Comparison of ENCODE assay signal across 8 cellular contexts in genomic region chr11:63888170-63889086, GRCh38. TPM values are rescaled to one million over a fixed set of nuclear protein-coding genes. Genes with fewer than 3 reads are reported as not detected.
DNase-seq lines count a peak whose midpoint lies in the region; ATAC-seq and TF ChIP-seq lines count a peak whose summit lies in the region.

No MANE protein-coding gene starts in this region.

- no peaks in the 10 kb centered on the region for H3K27me3 Mint-ChIP-seq in T-helper 1 cell treated with Interleukin-12 subunit alpha and Interleukin-12 subunit beta and Interleukin-4 antibody, amounts not matched to agents 30 μg/mL and 1 μg/mL, for 36 hours (ENCODE audit: low read depth)

- H4K91ac ChIP-seq in IMR-90 (ENCODE audit: insufficient read depth, low read depth, low read length), result no peak overlapping the region

- WGBS in IMR-90 (ENCODE audit: extremely low coverage in 2 of 2, insufficient read length in 1 of 2), 2 experiments, result 85% methylated on average over 4 of the region's 25 CpGs; no CpG with 5 or more reads in 1 of the 2 experiments

- H4K20me1 ChIP-seq in IMR-90 (ENCODE audit: insufficient read depth, low read length), result peaks cover 88% of the 10 kb centered on the region

- H3K79me1 ChIP-seq in IMR-90 (ENCODE audit: low read depth in 1 of 2, low read length in 2 of 2), result peaks cover 44 to 87% of the 10 kb centered on the region in 2 experiments

- no peak overlapping the region for H2BK15ac ChIP-seq in IMR-90 (ENCODE audit: low read depth, low read length)

- H3K27ac ChIP-seq in IMR-90 (ENCODE audit: insufficient read depth, low read length) (no peak overlapping the region), ascending aorta (peak overlapping the region; percentile 73 to 76)

- TF ChIP-seq RAD21 in IMR-90 (IDR thresholded peaks at IDR 0.05; ENCODE audit: low read length), result no peak

- no peak overlapping the region for H3K9ac ChIP-seq in IMR-90 (ENCODE audit: low read depth, low read length)

- H3K14ac ChIP-seq in IMR-90 (replicated peaks; ENCODE audit: low read depth, low read length), result no peak overlapping the region

- no peak overlapping the region for H4K5ac ChIP-seq in IMR-90 (ENCODE audit: low read depth, low read length)

- H3K56ac ChIP-seq in IMR-90 (ENCODE audit: extremely low read depth, insufficient read depth, low read length), result no peak overlapping the region

- peak overlapping the region; percentile 96 for H3K4me3 Mint-ChIP-seq in T-helper 1 cell treated with Interleukin-12 subunit alpha and Interleukin-12 subunit beta and Interleukin-4 antibody, amounts not matched to agents 30 μg/mL and 1 μg/mL, for 36 hours

- peaks cover 72% of the 10 kb centered on the region for H3K4me1 Mint-ChIP-seq in T-helper 1 cell treated with Interleukin-12 subunit alpha and Interleukin-12 subunit beta and Interleukin-4 antibody, amounts not matched to agents 30 μg/mL and 1 μg/mL, for 36 hours (ENCODE audit: low read depth)

- in situ Hi-C loops in IMR-90 (cut with MboI; ENCODE audit: low sequenced_read_pairs), result no loop called here

- H2AK9ac ChIP-seq in IMR-90 (replicated peaks; ENCODE audit: low read depth, low read length, poor library complexity), result peak overlapping the region; percentile 65

- H3K4me2 ChIP-seq in IMR-90 (ENCODE audit: low read depth, low read length), result no peak overlapping the region

- H3K9me3 ChIP-seq in IMR-90 (ENCODE audit: control insufficient read depth, insufficient read depth, low read length) (no peaks in the 10 kb centered on the region), ascending aorta (no peaks in the 10 kb centered on the region)

- no TSS peak for BruUV-seq in IMR-90 (replicated peaks; lab: Mats Ljungman, UMichigan)

- no peak for TF ChIP-seq CTCF in AG10803 (conservative IDR thresholded peaks at IDR 0.05; ENCODE audit: low read length)
- no peak for TF ChIP-seq CTCF in IMR-90 (conservative IDR thresholded peaks at IDR 0.05; ENCODE audit: low read depth, low read length)
- no peak for TF ChIP-seq CTCF in ascending aorta (IDR thresholded peaks at IDR 0.05)

- no peak overlapping the region for H2BK20ac ChIP-seq in IMR-90 (ENCODE audit: low read depth, low read length)

- no peak overlapping the region for H3K18ac ChIP-seq in IMR-90 (ENCODE audit: low read depth, low read length)

- H3K23ac ChIP-seq in IMR-90 (ENCODE audit: low read depth, low read length), result 0 out of 2 replicates have a peak overlapping the region, but pooled peaks have one; percentile 20

- H3K36me3 Mint-ChIP-seq in T-helper 1 cell treated with Interleukin-12 subunit alpha and Interleukin-12 subunit beta and Interleukin-4 antibody, amounts not matched to agents 30 μg/mL and 1 μg/mL, for 36 hours (ENCODE audit: low read depth), result peaks cover 13% of the 10 kb centered on the region

- H3K36me3 ChIP-seq in IMR-90 (ENCODE audit: control insufficient read depth, insufficient read depth, low read length), result peaks cover 5% of the 10 kb centered on the region; the same call in 1 of the 2 replicates
- H3K36me3 ChIP-seq in ascending aorta, result no peaks in the 10 kb centered on the region

- dilution Hi-C loops in IMR-90 (cut with HindIII; ENCODE audit: low sequenced_read_pairs, unreplicated experiment), result no loop called here

- TF ChIP-seq POLR2A in IMR-90 (IDR thresholded peaks at IDR 0.05; ENCODE audit: low read depth, low read length), result no peak

- no peaks in the 10 kb centered on the region for H3K27me3 ChIP-seq in IMR-90 (ENCODE audit: control insufficient read depth, insufficient read depth, low read length)
- H3K27me3 ChIP-seq in ascending aorta, result no peaks in the 10 kb centered on the region

- no peak overlapping the region for H3K4ac ChIP-seq in IMR-90 (ENCODE audit: low read depth, low read length)

- H3K27ac Mint-ChIP-seq in T-helper 1 cell treated with Interleukin-12 subunit alpha and Interleukin-12 subunit beta and Interleukin-4 antibody, amounts not matched to agents 30 μg/mL and 1 μg/mL, for 36 hours, result peak overlapping the region; percentile 93

- DNase-seq in AG10803 (ENCODE audit: low read depth) (peak; percentile 64), GM19240 (ENCODE audit: insufficient read length, low spot score) (peak; percentile 75), IMR-90 (peak; percentile 52), ascending aorta (ENCODE audit: low spot score in 2 of 2) (peak; percentile 25 to 83), iris pigment epithelial cell (ENCODE audit: low read depth) (peak; percentile 70), D341Med (ENCODE audit: low spot score) (no peak)
- DNase-seq in stimulated activated CD4-positive, alpha-beta T cell treated with anti-CD3 and anti-CD28 coated beads, Interleukin-1b, Interleukin-23, amount 100 ng/mL, for 1 hour (ENCODE audit: low read depth in 2 of 2), result peak; percentile 21 to 33

- H3K4me3 ChIP-seq in AG10803 (ENCODE audit: low read length) (peak overlapping the region; percentile 13; the same call in 1 of the 2 replicates), IMR-90 (ENCODE audit: insufficient read depth, low read depth, low read length) (no peak overlapping the region), ascending aorta (peak overlapping the region; percentile 34 to 63)

- intact Hi-C loops in IMR-90 (cut with micrococcal nuclease) (no loop called here), ascending aorta (cut with DNase I) (loop anchor here (5.0 kb wide), 1 partner anchor 51 kb away; the partner anchor contains the start of gene MARK2)

- POLR2A ChIA-PET in IMR-90 (lab: Charles Lee; ENCODE audit: unreplicated experiment), result interaction anchor here (0.6 kb wide), 1 partner anchor 9 kb away, joined by 16 read pairs; no protein-coding TSS in a partner anchor

- CTCF ChIA-PET in IMR-90 (lab: Yijun Ruan, JAX), result no interaction called here

- H3K9me1 ChIP-seq in IMR-90 (ENCODE audit: insufficient read depth, low read length), result peaks cover 33% of the 10 kb centered on the region

- H3K4me1 ChIP-seq in IMR-90 (ENCODE audit: control insufficient read depth, insufficient read depth, low read length) (peaks cover 8% of the 10 kb centered on the region), ascending aorta (peaks cover 8 to 23% of the 10 kb centered on the region in 2 donors)

- H4K8ac ChIP-seq in IMR-90 (ENCODE audit: low read depth in 2 of 2, low read length in 2 of 2), result no peak overlapping the region

- H2AK5ac ChIP-seq in IMR-90 (ENCODE audit: low read depth, low read length), result no peak overlapping the region

- H3K9me3 Mint-ChIP-seq in T-helper 1 cell treated with Interleukin-12 subunit alpha and Interleukin-12 subunit beta and Interleukin-4 antibody, amounts not matched to agents 30 μg/mL and 1 μg/mL, for 36 hours, result no peaks in the 10 kb centered on the region

- H2AFZ ChIP-seq in IMR-90 (replicated peaks; ENCODE audit: low read length, poor library complexity), result no peak overlapping the region

- H2BK120ac ChIP-seq in IMR-90 (ENCODE audit: low read depth, low read length), result no peak overlapping the region

- H2BK5ac ChIP-seq in IMR-90 (ENCODE audit: low read depth, low read length, poor library complexity, severe bottlenecking), result no peak overlapping the region

- ATAC-seq in IMR-90 (ENCODE audit: low read depth), result peak; percentile 48

TF ChIP-seq in IMR-90, 13 proteins besides CTCF, POLR2A, EP300 and RAD21:
- TF ChIP-seq ELK1 (IDR thresholded peaks at IDR 0.05; ENCODE audit: borderline replicate concordance, low read depth, low read length) (no peak), RCOR1 (IDR thresholded peaks at IDR 0.05; ENCODE audit: insufficient replicate concordance, low read length) (no peak), CEBPB (IDR thresholded peaks at IDR 0.05; ENCODE audit: low read depth, low read length) (peak; percentile 84), FOS (IDR thresholded peaks at IDR 0.05; ENCODE audit: low read depth, low read length) (0 out of 2 replicates have a peak, but pooled peaks have one; percentile 4), CHD1 (IDR thresholded peaks at IDR 0.05; ENCODE audit: low read depth, low read length) (no peak), MAFK (IDR thresholded peaks at IDR 0.05; ENCODE audit: low read depth, low read length) (no peak)

RNA-seq across cellular contexts. Expression of gene RCOR2, which starts 28.5 kb away (rescaled TPM):
- total RNA-seq in IMR-90 (2012; rRNA removed) (0.56 and 0.90 TPM in 2 replicates), ascending aorta (not detected)
- 2.0 and 2.4 TPM in 2 replicates for polyA plus RNA-seq in IMR-90 (2012; rRNA removed)
- polyA plus RNA-seq in IMR-90 (2012; cell fraction: cytosol; rRNA removed), result 1.9 and 2.9 TPM in 2 replicates
- 5.0 and 5.7 TPM in 2 replicates for polyA plus RNA-seq in IMR-90 (2012; cell fraction: nucleus; rRNA removed; ENCODE audit: low replicate concordance)

RNA-seq across cellular contexts. Expression of gene MARK2, which starts 49.5 kb away (rescaled TPM):
- total RNA-seq in IMR-90 (2012; rRNA removed), result 6.6 and 7.2 TPM in 2 replicates
- 17.3 and 19.9 TPM in 2 replicates for polyA plus RNA-seq in IMR-90 (2012; rRNA removed)
- 13.2 and 14.5 TPM in 2 replicates for polyA plus RNA-seq in IMR-90 (2012; cell fraction: cytosol; rRNA removed)
- 17.4 and 22.9 TPM in 2 replicates for polyA plus RNA-seq in IMR-90 (2012; cell fraction: nucleus; rRNA removed; ENCODE audit: low replicate concordance)
- total RNA-seq in ascending aorta, result 45.7 TPM

RNA-seq across cellular contexts. Expression of gene NAA40, which starts 50.4 kb away (rescaled TPM):
- total RNA-seq in IMR-90 (2012; rRNA removed), result 8.9 and 15.2 TPM in 2 replicates
- polyA plus RNA-seq in IMR-90 (2012; rRNA removed), result 23.1 and 24.7 TPM in 2 replicates
- polyA plus RNA-seq in IMR-90 (2012; cell fraction: cytosol; rRNA removed), result 10.1 and 11.0 TPM in 2 replicates
- 61.6 and 108 TPM in 2 replicates for polyA plus RNA-seq in IMR-90 (2012; cell fraction: nucleus; rRNA removed; ENCODE audit: low replicate concordance)
- total RNA-seq in ascending aorta, result 3.1 TPM
